ENCODE assay signal across 1 cellular context in the genomic region with DNA sequence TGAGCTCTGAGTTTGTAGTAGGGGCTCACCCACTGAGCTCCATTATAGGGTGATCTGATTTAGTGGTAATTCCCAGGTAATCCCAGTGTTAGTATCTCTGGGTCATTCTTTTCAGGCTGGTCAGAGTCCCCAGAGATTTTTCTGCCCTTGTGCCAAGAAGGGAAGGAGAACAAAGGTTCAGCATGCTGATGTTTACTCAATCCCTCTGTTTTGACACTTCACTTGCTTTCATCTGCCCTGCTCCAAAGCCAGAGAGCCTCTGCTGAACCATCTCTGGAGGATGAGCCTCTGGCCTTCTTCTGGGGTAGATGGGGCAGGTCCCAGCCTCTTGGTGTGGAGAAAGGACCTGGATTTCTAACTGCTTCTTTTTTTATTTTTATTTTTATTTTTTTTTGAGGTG.
TF ChIP-seq lines count a peak whose summit lies in the region.

No MANE protein-coding gene starts in this region.

TF ChIP-seq in HepG2, 621 proteins besides CTCF, POLR2A, EP300 and RAD21 (continued from another document and continues in another):
- TF ChIP-seq, protein P1, sequence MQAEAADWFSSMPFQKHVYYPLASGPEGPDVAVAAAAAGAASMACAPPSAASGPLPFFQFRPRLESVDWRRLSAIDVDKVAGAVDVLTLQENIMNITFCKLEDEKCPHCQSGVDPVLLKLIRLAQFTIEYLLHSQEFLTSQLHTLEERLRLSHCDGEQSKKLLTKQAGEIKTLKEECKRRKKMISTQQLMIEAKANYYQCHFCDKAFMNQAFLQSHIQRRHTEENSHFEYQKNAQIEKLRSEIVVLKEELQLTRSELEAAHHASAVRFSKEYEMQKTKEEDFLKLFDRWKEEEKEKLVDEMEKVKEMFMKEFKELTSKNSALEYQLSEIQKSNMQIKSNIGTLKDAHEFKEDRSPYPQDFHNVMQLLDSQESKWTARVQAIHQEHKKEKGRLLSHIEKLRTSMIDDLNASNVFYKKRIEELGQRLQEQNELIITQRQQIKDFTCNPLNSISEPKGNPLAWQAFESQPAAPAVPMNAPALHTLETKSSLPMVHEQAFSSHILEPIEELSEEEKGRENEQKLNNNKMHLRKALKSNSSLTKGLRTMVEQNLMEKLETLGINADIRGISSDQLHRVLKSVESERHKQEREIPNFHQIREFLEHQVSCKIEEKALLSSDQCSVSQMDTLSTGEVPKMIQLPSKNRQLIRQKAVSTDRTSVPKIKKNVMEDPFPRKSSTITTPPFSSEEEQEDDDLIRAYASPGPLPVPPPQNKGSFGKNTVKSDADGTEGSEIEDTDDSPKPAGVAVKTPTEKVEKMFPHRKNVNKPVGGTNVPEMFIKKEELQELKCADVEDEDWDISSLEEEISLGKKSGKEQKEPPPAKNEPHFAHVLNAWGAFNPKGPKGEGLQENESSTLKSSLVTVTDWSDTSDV (CRISPR knock-in tag; IDR thresholded peaks at IDR 0.05) = no peak
- TF ChIP-seq HHEX (CRISPR knock-in tag; IDR thresholded peaks at IDR 0.05) (no peak), ZNF577 (CRISPR knock-in tag; IDR thresholded peaks at IDR 0.05; ENCODE audit: borderline replicate concordance, low read depth) (no peak), ARHGAP35 (CRISPR knock-in tag; IDR thresholded peaks at IDR 0.05; ENCODE audit: borderline replicate concordance) (no peak), SMAD9 (CRISPR knock-in tag; IDR thresholded peaks at IDR 0.05) (no peak), ZNF619 (CRISPR knock-in tag; IDR thresholded peaks at IDR 0.05) (no peak), ZFP62 (CRISPR knock-in tag; IDR thresholded peaks at IDR 0.05) (no peak), ZBTB20 (CRISPR knock-in tag; IDR thresholded peaks at IDR 0.05; ENCODE audit: borderline replicate concordance, low read depth) (peak; percentile 71; the same call in 1 of the 2 replicates), NR0B2 (CRISPR knock-in tag; IDR thresholded peaks at IDR 0.05) (no peak), ZNF235 (CRISPR knock-in tag; IDR thresholded peaks at IDR 0.05; ENCODE audit: borderline replicate concordance) (no peak), TMF1 (CRISPR knock-in tag; IDR thresholded peaks at IDR 0.05; ENCODE audit: low read depth) (no peak), NFRKB (IDR thresholded peaks at IDR 0.05) (no peak), POGK (CRISPR knock-in tag; conservative IDR thresholded peaks at IDR 0.05) (no peak), CC2D1A (CRISPR knock-in tag; IDR thresholded peaks at IDR 0.05) (0 out of 2 replicates have a peak, but pooled peaks have one; percentile 30), SP140L (CRISPR knock-in tag; IDR thresholded peaks at IDR 0.05; ENCODE audit: borderline replicate concordance) (no peak), BCL6 (CRISPR knock-in tag; IDR thresholded peaks at IDR 0.05) (peak; percentile 79), NR2C2 (CRISPR knock-in tag; IDR thresholded peaks at IDR 0.05; ENCODE audit: borderline replicate concordance) (no peak), HDAC2 (CRISPR knock-in tag; IDR thresholded peaks at IDR 0.05) (peak; percentile 94), DBP (CRISPR knock-in tag; IDR thresholded peaks at IDR 0.05; ENCODE audit: not compliant biosample characterization) (no peak), ZSCAN31 (CRISPR knock-in tag; IDR thresholded peaks at IDR 0.05; ENCODE audit: low read depth) (no peak), TARDBP (CRISPR knock-in tag; IDR thresholded peaks at IDR 0.05) (peak; percentile 83), ZNF274 (CRISPR knock-in tag; IDR thresholded peaks at IDR 0.05) (no peak), ZBTB42 (CRISPR knock-in tag; IDR thresholded peaks at IDR 0.05) (no peak), PATZ1 (CRISPR knock-in tag; IDR thresholded peaks at IDR 0.05) (peak; percentile 72), ATAD3A (CRISPR knock-in tag; IDR thresholded peaks at IDR 0.05) (no peak), DNMT3B (CRISPR knock-in tag; conservative IDR thresholded peaks at IDR 0.05) (no peak), ZNF143 (CRISPR knock-in tag; IDR thresholded peaks at IDR 0.05) (no peak), PCBP1 (IDR thresholded peaks at IDR 0.05; ENCODE audit: borderline replicate concordance, low read depth, low read length) (no peak), IRX3 (CRISPR knock-in tag; IDR thresholded peaks at IDR 0.05; ENCODE audit: borderline replicate concordance, low read depth) (no peak)
- TF ChIP-seq, protein P2, sequence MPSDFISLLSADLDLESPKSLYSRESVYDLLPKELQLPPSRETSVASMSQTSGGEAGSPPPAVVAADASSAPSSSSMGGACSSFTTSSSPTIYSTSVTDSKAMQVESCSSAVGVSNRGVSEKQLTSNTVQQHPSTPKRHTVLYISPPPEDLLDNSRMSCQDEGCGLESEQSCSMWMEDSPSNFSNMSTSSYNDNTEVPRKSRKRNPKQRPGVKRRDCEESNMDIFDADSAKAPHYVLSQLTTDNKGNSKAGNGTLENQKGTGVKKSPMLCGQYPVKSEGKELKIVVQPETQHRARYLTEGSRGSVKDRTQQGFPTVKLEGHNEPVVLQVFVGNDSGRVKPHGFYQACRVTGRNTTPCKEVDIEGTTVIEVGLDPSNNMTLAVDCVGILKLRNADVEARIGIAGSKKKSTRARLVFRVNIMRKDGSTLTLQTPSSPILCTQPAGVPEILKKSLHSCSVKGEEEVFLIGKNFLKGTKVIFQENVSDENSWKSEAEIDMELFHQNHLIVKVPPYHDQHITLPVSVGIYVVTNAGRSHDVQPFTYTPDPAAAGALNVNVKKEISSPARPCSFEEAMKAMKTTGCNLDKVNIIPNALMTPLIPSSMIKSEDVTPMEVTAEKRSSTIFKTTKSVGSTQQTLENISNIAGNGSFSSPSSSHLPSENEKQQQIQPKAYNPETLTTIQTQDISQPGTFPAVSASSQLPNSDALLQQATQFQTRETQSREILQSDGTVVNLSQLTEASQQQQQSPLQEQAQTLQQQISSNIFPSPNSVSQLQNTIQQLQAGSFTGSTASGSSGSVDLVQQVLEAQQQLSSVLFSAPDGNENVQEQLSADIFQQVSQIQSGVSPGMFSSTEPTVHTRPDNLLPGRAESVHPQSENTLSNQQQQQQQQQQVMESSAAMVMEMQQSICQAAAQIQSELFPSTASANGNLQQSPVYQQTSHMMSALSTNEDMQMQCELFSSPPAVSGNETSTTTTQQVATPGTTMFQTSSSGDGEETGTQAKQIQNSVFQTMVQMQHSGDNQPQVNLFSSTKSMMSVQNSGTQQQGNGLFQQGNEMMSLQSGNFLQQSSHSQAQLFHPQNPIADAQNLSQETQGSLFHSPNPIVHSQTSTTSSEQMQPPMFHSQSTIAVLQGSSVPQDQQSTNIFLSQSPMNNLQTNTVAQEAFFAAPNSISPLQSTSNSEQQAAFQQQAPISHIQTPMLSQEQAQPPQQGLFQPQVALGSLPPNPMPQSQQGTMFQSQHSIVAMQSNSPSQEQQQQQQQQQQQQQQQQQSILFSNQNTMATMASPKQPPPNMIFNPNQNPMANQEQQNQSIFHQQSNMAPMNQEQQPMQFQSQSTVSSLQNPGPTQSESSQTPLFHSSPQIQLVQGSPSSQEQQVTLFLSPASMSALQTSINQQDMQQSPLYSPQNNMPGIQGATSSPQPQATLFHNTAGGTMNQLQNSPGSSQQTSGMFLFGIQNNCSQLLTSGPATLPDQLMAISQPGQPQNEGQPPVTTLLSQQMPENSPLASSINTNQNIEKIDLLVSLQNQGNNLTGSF (CRISPR knock-in tag; IDR thresholded peaks at IDR 0.05) = no peak
- TF ChIP-seq, protein P3, sequence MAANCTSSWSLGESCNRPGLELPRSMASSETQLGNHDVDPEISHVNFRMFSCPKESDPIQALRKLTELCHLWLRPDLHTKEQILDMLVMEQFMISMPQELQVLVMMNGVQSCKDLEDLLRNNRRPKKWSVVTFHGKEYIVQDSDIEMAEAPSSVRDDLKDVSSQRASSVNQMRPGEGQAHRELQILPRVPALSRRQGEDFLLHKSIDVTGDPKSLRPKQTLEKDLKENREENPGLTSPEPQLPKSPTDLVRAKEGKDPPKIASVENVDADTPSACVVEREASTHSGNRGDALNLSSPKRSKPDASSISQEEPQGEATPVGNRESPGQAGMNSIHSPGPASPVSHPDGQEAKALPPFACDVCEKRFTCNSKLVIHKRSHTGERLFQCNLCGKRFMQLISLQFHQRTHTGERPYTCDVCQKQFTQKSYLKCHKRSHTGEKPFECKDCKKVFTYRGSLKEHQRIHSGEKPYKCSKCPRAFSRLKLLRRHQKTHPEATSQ (CRISPR knock-in tag; IDR thresholded peaks at IDR 0.05; ENCODE audit: borderline replicate concordance) = no peak
- TF ChIP-seq, protein P4, sequence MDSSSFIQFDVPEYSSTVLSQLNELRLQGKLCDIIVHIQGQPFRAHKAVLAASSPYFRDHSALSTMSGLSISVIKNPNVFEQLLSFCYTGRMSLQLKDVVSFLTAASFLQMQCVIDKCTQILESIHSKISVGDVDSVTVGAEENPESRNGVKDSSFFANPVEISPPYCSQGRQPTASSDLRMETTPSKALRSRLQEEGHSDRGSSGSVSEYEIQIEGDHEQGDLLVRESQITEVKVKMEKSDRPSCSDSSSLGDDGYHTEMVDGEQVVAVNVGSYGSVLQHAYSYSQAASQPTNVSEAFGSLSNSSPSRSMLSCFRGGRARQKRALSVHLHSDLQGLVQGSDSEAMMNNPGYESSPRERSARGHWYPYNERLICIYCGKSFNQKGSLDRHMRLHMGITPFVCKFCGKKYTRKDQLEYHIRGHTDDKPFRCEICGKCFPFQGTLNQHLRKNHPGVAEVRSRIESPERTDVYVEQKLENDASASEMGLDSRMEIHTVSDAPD (CRISPR knock-in tag; IDR thresholded peaks at IDR 0.05) = 0 out of 2 replicates have a peak, but pooled peaks have one; percentile 71
- TF ChIP-seq, protein P5, sequence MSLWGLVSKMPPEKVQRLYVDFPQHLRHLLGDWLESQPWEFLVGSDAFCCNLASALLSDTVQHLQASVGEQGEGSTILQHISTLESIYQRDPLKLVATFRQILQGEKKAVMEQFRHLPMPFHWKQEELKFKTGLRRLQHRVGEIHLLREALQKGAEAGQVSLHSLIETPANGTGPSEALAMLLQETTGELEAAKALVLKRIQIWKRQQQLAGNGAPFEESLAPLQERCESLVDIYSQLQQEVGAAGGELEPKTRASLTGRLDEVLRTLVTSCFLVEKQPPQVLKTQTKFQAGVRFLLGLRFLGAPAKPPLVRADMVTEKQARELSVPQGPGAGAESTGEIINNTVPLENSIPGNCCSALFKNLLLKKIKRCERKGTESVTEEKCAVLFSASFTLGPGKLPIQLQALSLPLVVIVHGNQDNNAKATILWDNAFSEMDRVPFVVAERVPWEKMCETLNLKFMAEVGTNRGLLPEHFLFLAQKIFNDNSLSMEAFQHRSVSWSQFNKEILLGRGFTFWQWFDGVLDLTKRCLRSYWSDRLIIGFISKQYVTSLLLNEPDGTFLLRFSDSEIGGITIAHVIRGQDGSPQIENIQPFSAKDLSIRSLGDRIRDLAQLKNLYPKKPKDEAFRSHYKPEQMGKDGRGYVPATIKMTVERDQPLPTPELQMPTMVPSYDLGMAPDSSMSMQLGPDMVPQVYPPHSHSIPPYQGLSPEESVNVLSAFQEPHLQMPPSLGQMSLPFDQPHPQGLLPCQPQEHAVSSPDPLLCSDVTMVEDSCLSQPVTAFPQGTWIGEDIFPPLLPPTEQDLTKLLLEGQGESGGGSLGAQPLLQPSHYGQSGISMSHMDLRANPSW (CRISPR knock-in tag; IDR thresholded peaks at IDR 0.05; ENCODE audit: borderline replicate concordance) = no peak
- TF ChIP-seq, protein P6, sequence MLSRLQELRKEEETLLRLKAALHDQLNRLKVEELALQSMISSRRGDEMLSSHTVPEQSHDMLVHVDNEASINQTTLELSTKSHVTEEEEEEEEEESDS (CRISPR knock-in tag; IDR thresholded peaks at IDR 0.05; ENCODE audit: borderline replicate concordance) = no peak
- TF ChIP-seq, protein P7, sequence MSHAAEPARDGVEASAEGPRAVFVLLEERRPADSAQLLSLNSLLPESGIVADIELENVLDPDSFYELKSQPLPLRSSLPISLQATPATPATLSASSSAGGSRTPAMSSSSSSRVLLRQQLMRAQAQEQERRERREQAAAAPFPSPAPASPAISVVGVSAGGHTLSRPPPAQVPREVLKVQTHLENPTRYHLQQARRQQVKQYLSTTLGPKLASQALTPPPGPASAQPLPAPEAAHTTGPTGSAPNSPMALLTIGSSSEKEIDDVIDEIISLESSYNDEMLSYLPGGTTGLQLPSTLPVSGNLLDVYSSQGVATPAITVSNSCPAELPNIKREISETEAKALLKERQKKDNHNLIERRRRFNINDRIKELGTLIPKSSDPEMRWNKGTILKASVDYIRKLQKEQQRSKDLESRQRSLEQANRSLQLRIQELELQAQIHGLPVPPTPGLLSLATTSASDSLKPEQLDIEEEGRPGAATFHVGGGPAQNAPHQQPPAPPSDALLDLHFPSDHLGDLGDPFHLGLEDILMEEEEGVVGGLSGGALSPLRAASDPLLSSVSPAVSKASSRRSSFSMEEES (CRISPR knock-in tag; IDR thresholded peaks at IDR 0.05) = peak; percentile 59
